In the genomic region with DNA sequence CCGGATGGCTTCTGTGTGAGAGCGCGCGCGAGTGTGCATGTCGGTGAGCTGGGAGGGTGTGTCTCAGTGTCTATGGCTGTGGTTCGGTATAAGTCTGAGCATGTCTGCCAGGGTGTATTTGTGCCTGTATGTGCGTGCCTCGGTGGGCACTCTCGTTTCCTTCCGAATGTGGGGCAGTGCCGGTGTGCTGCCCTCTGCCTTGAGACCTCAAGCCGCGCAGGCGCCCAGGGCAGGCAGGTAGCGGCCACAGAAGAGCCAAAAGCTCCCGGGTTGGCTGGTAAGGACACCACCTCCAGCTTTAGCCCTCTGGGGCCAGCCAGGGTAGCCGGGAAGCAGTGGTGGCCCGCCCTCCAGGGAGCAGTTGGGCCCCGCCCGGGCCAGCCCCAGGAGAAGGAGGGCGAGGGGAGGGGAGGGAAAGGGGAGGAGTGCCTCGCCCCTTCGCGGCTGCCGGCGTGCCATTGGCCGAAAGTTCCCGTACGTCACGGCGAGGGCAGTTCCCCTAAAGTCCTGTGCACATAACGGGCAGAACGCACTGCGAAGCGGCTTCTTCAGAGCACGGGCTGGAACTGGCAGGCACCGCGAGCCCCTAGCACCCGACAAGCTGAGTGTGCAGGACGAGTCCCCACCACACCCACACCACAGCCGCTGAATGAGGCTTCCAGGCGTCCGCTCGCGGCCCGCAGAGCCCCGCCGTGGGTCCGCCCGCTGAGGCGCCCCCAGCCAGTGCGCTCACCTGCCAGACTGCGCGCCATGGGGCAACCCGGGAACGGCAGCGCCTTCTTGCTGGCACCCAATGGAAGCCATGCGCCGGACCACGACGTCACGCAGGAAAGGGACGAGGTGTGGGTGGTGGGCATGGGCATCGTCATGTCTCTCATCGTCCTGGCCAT, we compare ENCODE assay signal across 8 cellular contexts. TPM values are rescaled to one million over a fixed set of nuclear protein-coding genes. Genes with fewer than 3 reads are reported as not detected.
DNase-seq lines count a peak whose midpoint lies in the region; ATAC-seq, FAIRE-seq and TF ChIP-seq lines count a peak whose summit lies in the region.

A gene (plus strand): TSS at position 530 of the 890 bp plus-strand sequence. CDS start 221 bp downstream, at position 751.

- peak; percentile 96 for ATAC-seq in HG02642 (IDR thresholded peaks at IDR 0.05; ENCODE audit: poor library complexity, unreplicated experiment)

- BruUV-seq in MCF 10A (replicated peaks; lab: Mats Ljungman, UMichigan), result no TSS peak

- TF ChIP-seq CTCF in MCF 10A (IDR thresholded peaks at IDR 0.05; ENCODE audit: unreplicated experiment), result no peak

- CTCF ChIA-PET in MCF 10A (lab: Yijun Ruan, JAX), result interaction anchor here (0.6 to 9.6 kb wide), 22 partner anchors 36 to 247 kb away, joined by 3 to 150 read pairs (median 6); no protein-coding TSS in a partner anchor

- no peaks in the 10 kb centered on the region for H3K27me3 Mint-ChIP-seq in MCF 10A (ENCODE audit: insufficient read depth, unreplicated experiment)

- FAIRE-seq in GM12891 (lab: Jason Lieb, UNC), result peak; percentile 99

- H3K4me2 ChIP-seq in skeletal muscle satellite cell (ENCODE audit: low read length), result peak within 1 kb of the TSS; percentile 100

- intact Hi-C loops in MCF 10A (cut with micrococcal nuclease), result loop anchor here (1.0 kb wide), 2 partner anchors 172 to 176 kb away; no protein-coding TSS in a partner anchor

- H3K27me3 ChIP-seq in skeletal muscle satellite cell (ENCODE audit: control insufficient read depth, insufficient read depth, low read length), result no peaks in the 10 kb centered on the region

- POLR2A ChIA-PET in MCF 10A (lab: Yijun Ruan, JAX), result interaction anchor here (0.6 to 10.6 kb wide), 61 partner anchors 9 to 724 kb away, joined by 3 to 255 read pairs (median 4); no protein-coding TSS in a partner anchor

- H3K4me1 Mint-ChIP-seq in MCF 10A (ENCODE audit: insufficient read depth, unreplicated experiment), result peaks cover 45% of the 10 kb centered on the region

- no peaks in the 10 kb centered on the region for H3K36me3 ChIP-seq in skeletal muscle satellite cell (ENCODE audit: insufficient read depth, low read length)

- H3K9me3 Mint-ChIP-seq in MCF 10A (ENCODE audit: unreplicated experiment), result no peaks in the 10 kb centered on the region

- H3K36me3 Mint-ChIP-seq in MCF 10A (ENCODE audit: insufficient read depth, unreplicated experiment), result peaks cover 17% of the 10 kb centered on the region

- H3K4me3 Mint-ChIP-seq in MCF 10A (ENCODE audit: unreplicated experiment), result peak within 1 kb of the TSS; percentile 90

- DNase-seq in GM12891 (ENCODE audit: insufficient read length, low spot score) (peak; percentile 59), NCI-H128 (lab: John Stamatoyannopoulos, UW; ENCODE audit: unreplicated experiment) (peak; percentile 38), UCSD-AML1 (lab: John Stamatoyannopoulos, UW; ENCODE audit: unreplicated experiment) (peak; percentile 78), MCF 10A (ENCODE audit: unreplicated experiment) (peak; percentile 99), NCI-H146 (lab: John Stamatoyannopoulos, UW) (no peak)

- peaks cover 42% of the 10 kb centered on the region for H3K4me1 ChIP-seq in skeletal muscle satellite cell (ENCODE audit: control insufficient read depth, insufficient read depth, low read length)

- H3K27ac Mint-ChIP-seq in MCF 10A (ENCODE audit: low read depth, unreplicated experiment), result peak within 1 kb of the TSS; percentile 91

- no peaks in the 10 kb centered on the region for H3K9me3 ChIP-seq in iPS-18c (ENCODE audit: control insufficient read depth, insufficient read depth, low read length)
- no peaks in the 10 kb centered on the region for H3K9me3 ChIP-seq in skeletal muscle satellite cell (replicated peaks; ENCODE audit: low read length)

- H3K4me3 ChIP-seq in iPS-18c (ENCODE audit: insufficient read depth, low read depth, low read length), result peak within 1 kb of the TSS; percentile 69
- H3K4me3 ChIP-seq in skeletal muscle satellite cell (ENCODE audit: low read length), result peak within 1 kb of the TSS; percentile 90

- peak within 1 kb of the TSS; percentile 88 for H3K9ac ChIP-seq in skeletal muscle satellite cell (ENCODE audit: low read depth, low read length)

- TF ChIP-seq POLR2A in GM12891 (IDR thresholded peaks at IDR 0.05; ENCODE audit: low read depth, low read length), result no peak

TF ChIP-seq in GM12891, 5 proteins besides CTCF, POLR2A, EP300 and RAD21:
- TF ChIP-seq TAF1 (IDR thresholded peaks at IDR 0.05; ENCODE audit: low read depth, low read length) (no peak), SPI1 (IDR thresholded peaks at IDR 0.05; ENCODE audit: low read depth, low read length) (peak; percentile 67)

RNA-seq across cellular contexts. Expression of the gene that starts here (rescaled TPM):
- 0.04 TPM for polyA plus RNA-seq in GM12891 (2012; ENCODE audit: low read depth, missing spikeins)
- 6.9 and 9.5 TPM in 2 replicates for total RNA-seq in MCF 10A (2022)
- 0.25 and 0.44 TPM in 2 replicates for total RNA-seq in skeletal muscle satellite cell (2012; rRNA removed)
